In the genomic region with DNA sequence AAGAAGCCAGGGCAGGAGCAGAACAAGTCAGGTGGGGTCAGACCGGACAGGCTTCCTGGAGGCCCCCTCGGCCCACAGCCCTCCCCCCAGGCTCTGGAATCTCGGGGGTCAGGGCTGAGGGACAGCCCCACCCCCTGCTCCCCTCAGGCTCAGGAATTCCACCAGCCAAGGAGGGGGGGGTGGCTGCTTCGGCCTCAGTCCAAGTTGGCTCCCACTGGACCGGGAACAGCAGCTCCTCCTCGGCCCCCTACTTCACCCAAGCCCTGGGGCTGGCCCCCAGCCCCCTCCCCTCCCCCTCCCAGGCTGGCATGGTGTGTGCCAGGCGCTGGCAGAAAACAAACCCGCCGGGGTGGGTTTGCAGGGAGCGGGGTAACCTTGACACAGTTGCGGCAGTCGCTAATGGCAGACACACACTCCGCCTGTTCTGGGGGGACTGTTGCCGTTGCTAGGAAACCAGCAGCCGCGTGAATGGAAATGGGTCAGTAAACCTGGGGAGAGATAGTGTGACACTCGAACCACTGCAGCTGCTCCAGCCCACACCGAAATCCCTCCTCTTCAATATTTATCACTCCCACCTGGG, we compare ENCODE assay signal across 10 cellular contexts. TPM values are rescaled to one million over a fixed set of nuclear protein-coding genes. Genes with fewer than 3 reads are reported as not detected.
A peak's percentile ranks its signal among the peaks of the same experiment; 100 is the strongest.
DNase-seq lines count a peak whose midpoint lies in the region; ATAC-seq and TF ChIP-seq lines count a peak whose summit lies in the region.
"Had no signal": no experiment of that assay in that cellular context is flagged by ENCODE, and none has a peak within 500 bp of the region (broad histone marks: within the 10 kb centered on the region; RNA-seq: fewer than 3 reads in every experiment).

No MANE protein-coding gene starts in this region.

- H2AFZ ChIP-seq in SK-N-SH (ENCODE audit: low read depth), result no peak overlapping the region

- peak overlapping the region; percentile 77 for H3K4me3 Mint-ChIP-seq in neural crest cell

- H3K36me3 Mint-ChIP-seq in neural crest cell (ENCODE audit: low read depth), result no peaks in the 10 kb centered on the region

- H3F3A ChIP-seq in SK-N-SH (replicated peaks; ENCODE audit: insufficient read depth), result peaks cover 5% of the 10 kb centered on the region

- H4K20me1 ChIP-seq in SK-N-SH (ENCODE audit: insufficient read depth), result peaks cover 76% of the 10 kb centered on the region

- H3K4me3 ChIP-seq in SK-N-SH (ENCODE audit: low read depth in 2 of 2, low read length in 1 of 2), result no peak overlapping the region
- peak overlapping the region; percentile 12 to 26 (median 18) for H3K4me3 ChIP-seq in esophagus muscularis mucosa
- H3K4me3 ChIP-seq in urinary bladder (ENCODE audit: low read depth, low read length), result no peak overlapping the region

- DNase-seq in SK-N-SH, result peak; percentile 66
- DNase-seq in esophagus muscularis mucosa (ENCODE audit: extremely low spot score), result no peak
- no peak for DNase-seq in neural crest cell (ENCODE audit: low read depth, low spot score)
- DNase-seq in GM10266 (ENCODE audit: extremely low spot score), result no peak
- no peak for DNase-seq in stimulated activated CD8-positive, alpha-beta memory T cell treated with anti-CD3 and anti-CD28 coated beads, Interleukin-4, amount 100 ng/mL, for 48 hours
- DNase-seq: NCI-H1694, T1000 had no signal

- H3K9me3 Mint-ChIP-seq in neural crest cell, result no peaks in the 10 kb centered on the region

- H3K27me3 ChIP-seq in SK-N-SH (ENCODE audit: insufficient read depth) (no peaks in the 10 kb centered on the region), esophagus muscularis mucosa (no peaks in the 10 kb centered on the region)

- no peak for TF ChIP-seq POLR2A in esophagus muscularis mucosa (IDR thresholded peaks at IDR 0.05; ENCODE audit: low read depth)

- TF ChIP-seq RAD21 in SK-N-SH (IDR thresholded peaks at IDR 0.05; ENCODE audit: low read length), result no peak

- no peaks in the 10 kb centered on the region for H3K36me3 ChIP-seq in SK-N-SH (replicated peaks in 1 of 2; ENCODE audit: control insufficient read depth in 1 of 2, insufficient read depth in 2 of 2, low read length in 1 of 2)
- no peaks in the 10 kb centered on the region for H3K36me3 ChIP-seq in esophagus muscularis mucosa
- H3K36me3 ChIP-seq in urinary bladder (ENCODE audit: insufficient read depth), result no peaks in the 10 kb centered on the region

- no peaks in the 10 kb centered on the region for H3K9me2 ChIP-seq in SK-N-SH

- intact Hi-C loops in esophagus muscularis mucosa (cut with DNase I), result no loop called here

- 79% methylated on average over 12 of the region's 18 CpGs for WGBS in SK-N-SH (ENCODE audit: low lambda C conversion rate)
- 9% methylated on average over 4 of the region's 18 CpGs for WGBS in esophagus muscularis mucosa
- 18% methylated on average over 18 of the region's 18 CpGs for WGBS in urinary bladder

- TF ChIP-seq EP300 in SK-N-SH (IDR thresholded peaks at IDR 0.05; ENCODE audit: borderline replicate concordance in 1 of 2, low read depth in 1 of 2, low read length in 1 of 2), result no peak
- no peak for TF ChIP-seq EP300 in esophagus muscularis mucosa (IDR thresholded peaks at IDR 0.05)

- no peak overlapping the region for H3K9ac ChIP-seq in SK-N-SH

- peak overlapping the region; percentile 28; the same call in 1 of the 2 replicates for H3K4me2 ChIP-seq in SK-N-SH

- H3K79me2 ChIP-seq in SK-N-SH (ENCODE audit: insufficient read depth), result peaks cover 66% of the 10 kb centered on the region; the same call in 1 of the 2 replicates

- H3K9me3 ChIP-seq in SK-N-SH (no peaks in the 10 kb centered on the region), esophagus muscularis mucosa (no peaks in the 10 kb centered on the region)

- no peak for TF ChIP-seq CTCF in SK-N-SH (IDR thresholded peaks at IDR 0.05)
- TF ChIP-seq CTCF in esophagus muscularis mucosa (IDR thresholded peaks at IDR 0.05), result no peak
- no peak for TF ChIP-seq CTCF in neural crest cell (conservative IDR thresholded peaks at IDR 0.05)
- no peak for TF ChIP-seq CTCF in GM10266 (IDR thresholded peaks at IDR 0.05; ENCODE audit: control insufficient read depth, insufficient read depth, low read depth, missing control alignments)

- ATAC-seq in SK-N-SH treated with all-trans-retinoic acid at 6 μM for 48 hours, result no peak
- ATAC-seq in HG03342 (IDR thresholded peaks at IDR 0.05; ENCODE audit: unreplicated experiment), result no peak

- POLR2A ChIA-PET in SK-N-SH (lab: Yijun Ruan, JAX), result no interaction called here

- H3K27ac ChIP-seq in SK-N-SH (ENCODE audit: low read depth in 2 of 2, low read length in 1 of 2), result no peak overlapping the region
- peak overlapping the region; percentile 93 to 98 (median 97) for H3K27ac ChIP-seq in esophagus muscularis mucosa (replicated peaks in 1 of 4)
- peak overlapping the region; percentile 25 for H3K27ac ChIP-seq in urinary bladder (ENCODE audit: low read depth)

- H3K27ac Mint-ChIP-seq in neural crest cell (ENCODE audit: unreplicated experiment), result peak overlapping the region; percentile 45

- CTCF ChIA-PET in SK-N-SH (lab: Yijun Ruan, JAX), result interaction anchor here (0.6 to 24.8 kb wide), 7 partner anchors 10 to 756 kb away, joined by 3 to 603 read pairs (median 4); partner anchors contain the start of gene AHDC1

- peaks cover 80% of the 10 kb centered on the region for H3K4me1 Mint-ChIP-seq in neural crest cell

- H3K27me3 Mint-ChIP-seq in neural crest cell (ENCODE audit: low read depth), result peaks cover 10% of the 10 kb centered on the region

- H3K4me1 ChIP-seq in SK-N-SH (ENCODE audit: control insufficient read depth in 1 of 2, insufficient read depth in 2 of 2, low read depth in 1 of 2, low read length in 1 of 2) (peaks cover 63 to 74% of the 10 kb centered on the region in 2 experiments; a peak in 3 of 4 replicates), esophagus muscularis mucosa (peaks cover 89 to 100% (median 99%) of the 10 kb centered on the region in 4 donors), urinary bladder (ENCODE audit: insufficient read depth) (no peaks in the 10 kb centered on the region)

TF ChIP-seq in SK-N-SH, 30 proteins besides CTCF, POLR2A, EP300 and RAD21 (continues in another document):
- TF ChIP-seq RFX5 (IDR thresholded peaks at IDR 0.05; ENCODE audit: low read length), result no peak
- TF ChIP-seq PBX3 (IDR thresholded peaks at IDR 0.05), result no peak
- no peak for TF ChIP-seq GATA2 (CRISPR knock-in tag; IDR thresholded peaks at IDR 0.05)
- no peak for TF ChIP-seq GABPA (IDR thresholded peaks at IDR 0.05; ENCODE audit: low read depth)
- TF ChIP-seq JUND (IDR thresholded peaks at IDR 0.05), result no peak
- TF ChIP-seq RXRA (IDR thresholded peaks at IDR 0.05; ENCODE audit: borderline replicate concordance, low read depth), result no peak
- no peak for TF ChIP-seq YY1 (IDR thresholded peaks at IDR 0.05; ENCODE audit: low read depth)
- TF ChIP-seq SMC3 (IDR thresholded peaks at IDR 0.05; ENCODE audit: low read depth, low read length), result no peak
- no peak for TF ChIP-seq MAX (IDR thresholded peaks at IDR 0.05; ENCODE audit: low read depth)
- TF ChIP-seq EZH2phosphoT487 (IDR thresholded peaks at IDR 0.05; ENCODE audit: borderline replicate concordance, low read depth), result no peak
- no peak for TF ChIP-seq TEAD4 (IDR thresholded peaks at IDR 0.05; ENCODE audit: borderline replicate concordance, insufficient read depth)

TF ChIP-seq in SK-N-SH treated with all-trans-retinoic acid at 6 μM for 48 hours, 23 proteins besides CTCF, POLR2A, EP300 and RAD21 (continues in another document):
- TF ChIP-seq, protein P1, sequence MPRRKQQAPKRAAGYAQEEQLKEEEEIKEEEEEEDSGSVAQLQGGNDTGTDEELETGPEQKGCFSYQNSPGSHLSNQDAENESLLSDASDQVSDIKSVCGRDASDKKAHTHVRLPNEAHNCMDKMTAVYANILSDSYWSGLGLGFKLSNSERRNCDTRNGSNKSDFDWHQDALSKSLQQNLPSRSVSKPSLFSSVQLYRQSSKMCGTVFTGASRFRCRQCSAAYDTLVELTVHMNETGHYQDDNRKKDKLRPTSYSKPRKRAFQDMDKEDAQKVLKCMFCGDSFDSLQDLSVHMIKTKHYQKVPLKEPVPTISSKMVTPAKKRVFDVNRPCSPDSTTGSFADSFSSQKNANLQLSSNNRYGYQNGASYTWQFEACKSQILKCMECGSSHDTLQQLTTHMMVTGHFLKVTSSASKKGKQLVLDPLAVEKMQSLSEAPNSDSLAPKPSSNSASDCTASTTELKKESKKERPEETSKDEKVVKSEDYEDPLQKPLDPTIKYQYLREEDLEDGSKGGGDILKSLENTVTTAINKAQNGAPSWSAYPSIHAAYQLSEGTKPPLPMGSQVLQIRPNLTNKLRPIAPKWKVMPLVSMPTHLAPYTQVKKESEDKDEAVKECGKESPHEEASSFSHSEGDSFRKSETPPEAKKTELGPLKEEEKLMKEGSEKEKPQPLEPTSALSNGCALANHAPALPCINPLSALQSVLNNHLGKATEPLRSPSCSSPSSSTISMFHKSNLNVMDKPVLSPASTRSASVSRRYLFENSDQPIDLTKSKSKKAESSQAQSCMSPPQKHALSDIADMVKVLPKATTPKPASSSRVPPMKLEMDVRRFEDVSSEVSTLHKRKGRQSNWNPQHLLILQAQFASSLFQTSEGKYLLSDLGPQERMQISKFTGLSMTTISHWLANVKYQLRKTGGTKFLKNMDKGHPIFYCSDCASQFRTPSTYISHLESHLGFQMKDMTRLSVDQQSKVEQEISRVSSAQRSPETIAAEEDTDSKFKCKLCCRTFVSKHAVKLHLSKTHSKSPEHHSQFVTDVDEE (CRISPR knock-in tag; IDR thresholded peaks at IDR 0.05), result no peak
- TF ChIP-seq ZC3H10 (CRISPR knock-in tag; IDR thresholded peaks at IDR 0.05), result no peak
- no peak for TF ChIP-seq ZNF565 (CRISPR knock-in tag; conservative IDR thresholded peaks at IDR 0.05; ENCODE audit: low read depth)
- no peak for TF ChIP-seq ZNF70 (CRISPR knock-in tag; IDR thresholded peaks at IDR 0.05)
- no peak for TF ChIP-seq CREB5 (CRISPR knock-in tag; IDR thresholded peaks at IDR 0.05; ENCODE audit: low read depth)

RNA-seq across cellular contexts. Expression of gene AHDC1, which starts 32.4 kb away (rescaled TPM):
- 3.1 and 8.5 TPM in 2 replicates for polyA plus RNA-seq in SK-N-SH (2012; rRNA removed)
- 3.2 and 4.4 TPM in 2 replicates for polyA plus RNA-seq in SK-N-SH (2012; cell fraction: cytosol; rRNA removed)
- polyA plus RNA-seq in SK-N-SH (2012; cell fraction: nucleus; rRNA removed), result 19.2 and 28.1 TPM in 2 replicates
- total RNA-seq in esophagus muscularis mucosa, result 10 to 100 TPM; 14.7 to 54.3 (median 35.4) TPM
- 50.1 and 54.8 TPM in 2 replicates for total RNA-seq in neural crest cell
- total RNA-seq in urinary bladder, result 19.0 TPM
- polyA plus RNA-seq in urinary bladder, result 44.8 TPM

Comparison
In these comparisons a context has a peak if more than half of its experiments do, and no peak if none do; other contexts are left out.
1. H3K27ac ChIP-seq: peak in esophagus muscularis mucosa (4 of 4) and urinary bladder (single experiment); none in SK-N-SH (0 of 2).
2. H3K4me3 ChIP-seq: peak in esophagus muscularis mucosa (4 of 4); none in SK-N-SH (0 of 2) and urinary bladder (single experiment).